ENCODE assay signal across 8 cellular contexts in genomic region chr12:122021193-122021821, GRCh38. TPM values are rescaled to one million over a fixed set of nuclear protein-coding genes. Genes with fewer than 3 reads are reported as not detected.
A peak's percentile ranks its signal among the peaks of the same experiment; 100 is the strongest.
DNase-seq lines count a peak whose midpoint lies in the region; ATAC-seq and TF ChIP-seq lines count a peak whose summit lies in the region.

No MANE protein-coding gene starts in this region.

- no peaks in the 10 kb centered on the region for H3K4me1 ChIP-seq in KMS-11 (ENCODE audit: low read depth, poor library complexity, severe bottlenecking)
- peaks cover 0 to 22% of the 10 kb centered on the region in 2 donors for H3K4me1 ChIP-seq in right atrium auricular region

- peak overlapping the region; percentile 44 for H2AFZ ChIP-seq in KMS-11 (ENCODE audit: low read depth)

- H3K27me3 Mint-ChIP-seq in activated naive CD8-positive, alpha-beta T cell: peaks cover 2% of the 10 kb centered on the region

- H3K27ac ChIP-seq in KMS-11: no peak overlapping the region
- H3K27ac ChIP-seq in right atrium auricular region: peak overlapping the region; percentile 79 to 81

- DNase-seq in Caki2 (ENCODE audit: low read depth): peak; percentile 33
- DNase-seq in right atrium auricular region (ENCODE audit: low spot score): no peak
- no peak for DNase-seq in retinal pigment epithelial cell (ENCODE audit: low read depth)
- no peak for DNase-seq in GM13976 (ENCODE audit: low spot score)

- TF ChIP-seq CTCF in KMS-11 (conservative IDR thresholded peaks at IDR 0.05; ENCODE audit: low read depth, low read length) (no peak), right atrium auricular region (IDR thresholded peaks at IDR 0.05) (no peak), retinal pigment epithelial cell (conservative IDR thresholded peaks at IDR 0.05; ENCODE audit: low read depth, low read length) (no peak), GM13976 (IDR thresholded peaks at IDR 0.05; ENCODE audit: borderline replicate concordance, control extremely low read depth, extremely low read depth, insufficient read depth, missing control alignments) (no peak)

- H3K4me3 Mint-ChIP-seq in activated naive CD8-positive, alpha-beta T cell: peak overlapping the region; percentile 90

- no peak overlapping the region for H3K9ac ChIP-seq in KMS-11

- H3K4me2 ChIP-seq in KMS-11: peak overlapping the region; percentile 25; the same call in 1 of the 2 replicates

- peaks cover 0 to 10% of the 10 kb centered on the region in 2 donors for H3K9me3 ChIP-seq in right atrium auricular region

- H3K27ac Mint-ChIP-seq in activated naive CD8-positive, alpha-beta T cell: peak overlapping the region; percentile 81

- peaks cover 10% of the 10 kb centered on the region for H3K4me1 Mint-ChIP-seq in activated naive CD8-positive, alpha-beta T cell (ENCODE audit: low read depth)

- no peaks in the 10 kb centered on the region for H3K36me3 Mint-ChIP-seq in activated naive CD8-positive, alpha-beta T cell

- H3K27me3 ChIP-seq in KMS-11 (ENCODE audit: insufficient read depth, low read depth): no peaks in the 10 kb centered on the region; the same call in 1 of the 2 replicates
- no peaks in the 10 kb centered on the region for H3K27me3 ChIP-seq in right atrium auricular region

- no peaks in the 10 kb centered on the region for H3K79me2 ChIP-seq in KMS-11 (ENCODE audit: insufficient read depth, low read depth)

- ATAC-seq in HG03565 (IDR thresholded peaks at IDR 0.05; ENCODE audit: unreplicated experiment): no peak
- ATAC-seq in GM19351 (IDR thresholded peaks at IDR 0.05; ENCODE audit: unreplicated experiment): no peak

- H4K20me1 ChIP-seq in KMS-11 (ENCODE audit: insufficient read depth): no peaks in the 10 kb centered on the region

- no peak overlapping the region for H3K4me3 ChIP-seq in KMS-11 (IDR thresholded peaks at IDR 0.05; ENCODE audit: insufficient read depth, low read depth, low read length)
- peak overlapping the region; percentile 66 to 73 for H3K4me3 ChIP-seq in right atrium auricular region
- peak overlapping the region; percentile 45 for H3K4me3 ChIP-seq in retinal pigment epithelial cell (ENCODE audit: low read length)

- H3K9me3 Mint-ChIP-seq in activated naive CD8-positive, alpha-beta T cell (ENCODE audit: low read depth): no peaks in the 10 kb centered on the region

- in situ Hi-C loops in Caki2 (cut with HindIII; ENCODE audit: low pct_unique_long_range_greater_than_20kb, low sequenced_read_pairs) (no loop called here), GM13976 (cut with MboI; ENCODE audit: low sequenced_read_pairs, unreplicated experiment) (no loop called here)

- H3K36me3 ChIP-seq in KMS-11 (ENCODE audit: insufficient read depth) (no peaks in the 10 kb centered on the region), right atrium auricular region (no peaks in the 10 kb centered on the region)

RNA-seq across cellular contexts. Expression of gene BCL7A, which starts 0.4 kb away (rescaled TPM):
- 23.8 and 28.8 TPM in 2 replicates for total RNA-seq in Caki2 (2014; rRNA removed; shearing (Covaris generic); ENCODE audit: low replicate concordance)
- total RNA-seq in right atrium auricular region: 10 to 100 TPM; 11.5 to 21.2 TPM

RNA-seq across cellular contexts. Expression of gene MLXIP, which starts 57.2 kb away (rescaled TPM):
- 5.0 and 7.0 TPM in 2 replicates for total RNA-seq in Caki2 (2014; rRNA removed; shearing (Covaris generic); ENCODE audit: low replicate concordance)
- 10 to 100 TPM; 14.2 to 24.1 TPM for total RNA-seq in right atrium auricular region
